ENCODE assay signal across 10 cellular contexts in genomic region chr18:23226930-23227728, GRCh38.
DNase-seq lines count a peak whose midpoint lies in the region; ATAC-seq and TF ChIP-seq lines count a peak whose summit lies in the region.
"Had no signal": no experiment of that assay in that cellular context is flagged by ENCODE, and none has a peak within 500 bp of the region (broad histone marks: within the 10 kb centered on the region; RNA-seq: fewer than 3 reads in every experiment).

No MANE protein-coding gene starts in this region.

- peak; percentile 58 for DNase-seq in AG08396 (ENCODE audit: low spot score)
- DNase-seq in dermis blood vessel endothelial cell, result peak; percentile 94
- DNase-seq in stimulated activated effector memory CD8-positive, alpha-beta T cell treated with anti-CD3 and anti-CD28 coated beads, Interleukin-12 subunit alpha, Interleukin-12 subunit beta, amount 100 ng/mL, for 72 hours (ENCODE audit: low spot score in 2 of 2), result no peak
- no peak for DNase-seq in SHP77 treated with DMSO at 0.1 percent for 48 hours (lab: John Stamatoyannopoulos, UW)
- DNase-seq: activated CD8-positive, alpha-beta memory T cell treated with anti-CD3 and anti-CD28 coated beads, Interleukin-2, amount 10 ng/mL, durations not matched to agents 7 days and 5 days had no signal

- TF ChIP-seq CTCF in KMS-11 (conservative IDR thresholded peaks at IDR 0.05; ENCODE audit: low read depth, low read length), result no peak

- H4K20me1 ChIP-seq in KMS-11 (ENCODE audit: insufficient read depth), result no peaks in the 10 kb centered on the region

- peaks cover 4% of the 10 kb centered on the region; the same call in 1 of the 2 replicates for H3K79me2 ChIP-seq in KMS-11 (ENCODE audit: insufficient read depth, low read depth)

- no peaks in the 10 kb centered on the region for H3K9me3 ChIP-seq in mucosa of rectum (ENCODE audit: control insufficient read depth in 2 of 2, low read length in 2 of 2)

- H3K27ac ChIP-seq in KMS-11, result peak overlapping the region; percentile 89
- peak overlapping the region; percentile 43 to 48 for H3K27ac ChIP-seq in mucosa of rectum (ENCODE audit: low read depth in 2 of 2, low read length in 2 of 2)

- H3K4me1 Mint-ChIP-seq in stimulated activated effector memory CD8-positive, alpha-beta T cell treated with anti-CD3 and anti-CD28 coated beads, Interleukin-12 subunit alpha, Interleukin-12 subunit beta, amount 100 ng/mL, for 72 hours, result peaks cover 40% of the 10 kb centered on the region

- no peak overlapping the region for H3K27ac Mint-ChIP-seq in stimulated activated effector memory CD8-positive, alpha-beta T cell treated with anti-CD3 and anti-CD28 coated beads, Interleukin-12 subunit alpha, Interleukin-12 subunit beta, amount 100 ng/mL, for 72 hours

- ATAC-seq in GM19397 (IDR thresholded peaks at IDR 0.05; ENCODE audit: unreplicated experiment), result no peak
- ATAC-seq in HG03565 (IDR thresholded peaks at IDR 0.05; ENCODE audit: unreplicated experiment), result no peak
- no peak for ATAC-seq in stimulated activated effector memory CD8-positive, alpha-beta T cell treated with anti-CD3 and anti-CD28 coated beads, Interleukin-12 subunit alpha, Interleukin-12 subunit beta, amount 100 ng/mL, for 72 hours
- ATAC-seq: activated CD8-positive, alpha-beta memory T cell treated with anti-CD3 and anti-CD28 coated beads, Interleukin-2, amount 10 ng/mL, durations not matched to agents 7 days and 5 days had no signal

- peak overlapping the region; percentile 92 for H3K4me2 ChIP-seq in KMS-11

- H3K4me1 ChIP-seq in KMS-11 (ENCODE audit: low read depth, poor library complexity, severe bottlenecking) (peaks cover 99% of the 10 kb centered on the region), mucosa of rectum (ENCODE audit: control insufficient read depth in 2 of 2, insufficient read depth in 2 of 2, low read length in 2 of 2) (peaks cover 8% of the 10 kb centered on the region in 2 donors)

- peak overlapping the region; percentile 53 for H3K9ac ChIP-seq in KMS-11
- H3K9ac ChIP-seq in mucosa of rectum (ENCODE audit: low read depth in 1 of 2, low read length in 2 of 2), result no peak overlapping the region

- no peak overlapping the region for H2AFZ ChIP-seq in KMS-11 (ENCODE audit: low read depth)

- H3K4me3 ChIP-seq in KMS-11 (IDR thresholded peaks at IDR 0.05; ENCODE audit: insufficient read depth, low read depth, low read length) (no peak overlapping the region), mucosa of rectum (ENCODE audit: low read length in 2 of 2) (no peak overlapping the region)

- H3K9me3 Mint-ChIP-seq in stimulated activated effector memory CD8-positive, alpha-beta T cell treated with anti-CD3 and anti-CD28 coated beads, Interleukin-12 subunit alpha, Interleukin-12 subunit beta, amount 100 ng/mL, for 72 hours, result no peaks in the 10 kb centered on the region
- H3K9me3 Mint-ChIP-seq: neural crest cell had no signal

- H3K27me3 ChIP-seq in KMS-11 (ENCODE audit: insufficient read depth, low read depth) (no peaks in the 10 kb centered on the region), mucosa of rectum (ENCODE audit: control insufficient read depth in 2 of 2, insufficient read depth in 2 of 2, low read length in 2 of 2) (no peaks in the 10 kb centered on the region)

- no peak overlapping the region for H3K4me3 Mint-ChIP-seq in stimulated activated effector memory CD8-positive, alpha-beta T cell treated with anti-CD3 and anti-CD28 coated beads, Interleukin-12 subunit alpha, Interleukin-12 subunit beta, amount 100 ng/mL, for 72 hours
- H3K4me3 Mint-ChIP-seq: activated CD8-positive, alpha-beta memory T cell treated with anti-CD3 and anti-CD28 coated beads, Interleukin-2, amount 10 ng/mL, durations not matched to agents 7 days and 5 days; neural crest cell had no signal

- H3K36me3 ChIP-seq in KMS-11 (ENCODE audit: insufficient read depth) (no peaks in the 10 kb centered on the region), mucosa of rectum (ENCODE audit: control insufficient read depth in 2 of 2, insufficient read depth in 2 of 2, low read length in 2 of 2) (no peaks in the 10 kb centered on the region)

- H3K36me3 Mint-ChIP-seq in stimulated activated effector memory CD8-positive, alpha-beta T cell treated with anti-CD3 and anti-CD28 coated beads, Interleukin-12 subunit alpha, Interleukin-12 subunit beta, amount 100 ng/mL, for 72 hours, result peaks cover 5% of the 10 kb centered on the region

Comparison
In these comparisons a context has a peak if more than half of its experiments do, and no peak if none do; other contexts are left out.
1. DNase-seq: peak in AG08396 (single experiment) and dermis blood vessel endothelial cell (single experiment); none in stimulated activated effector memory CD8-positive, alpha-beta T cell treated with anti-CD3 and anti-CD28 coated beads, Interleukin-12 subunit alpha, Interleukin-12 subunit beta, amount 100 ng/mL, for 72 hours (0 of 2) and SHP77 treated with DMSO at 0.1 percent for 48 hours (single experiment).